Comparison of ENCODE assay signal across 8 cellular contexts in genomic region chr16:2753523-2754020, GRCh38. TPM values are rescaled to one million over a fixed set of nuclear protein-coding genes. Genes with fewer than 3 reads are reported as not detected.
DNase-seq lines count a peak whose midpoint lies in the region; ATAC-seq, FAIRE-seq and TF ChIP-seq lines count a peak whose summit lies in the region.

No MANE protein-coding gene starts in this region.

- POLR2A ChIA-PET in K562 (lab: Yijun Ruan, JAX): interaction anchor here (0.8 to 5.6 kb wide), 14 partner anchors 8 to 168 kb away, joined by 3 to 96 read pairs (median 6); partner anchors contain the start of genes ELOB and KCTD5

- no peak overlapping the region for H2AFZ ChIP-seq in K562 (ENCODE audit: low read depth, low read length)

- CTCF ChIA-PET in K562 (lab: Yijun Ruan, JAX; ENCODE audit: low intra/inter-chr PET ratio): interaction anchor here (0.6 kb wide), 1 partner anchor 24 kb away, joined by 4 read pairs; the partner anchor contains the start of gene ELOB

- H3K4me2 ChIP-seq in K562 (ENCODE audit: insufficient read depth, low read length): peak overlapping the region; percentile 84

- H3K79me2 ChIP-seq in K562 (ENCODE audit: control insufficient read depth, insufficient read depth, low read length): peaks cover 76% of the 10 kb centered on the region

- WGBS in heart right ventricle, 2 donors: 1 to 2% methylated on average over 17 of the region's 17 CpGs
- 1% methylated on average over 17 of the region's 17 CpGs for WGBS in K562 (ENCODE audit: insufficient coverage, low coverage, missing lambda C conversion rate)
- 0% methylated on average over 17 of the region's 17 CpGs for WGBS in right lobe of liver (ENCODE audit: insufficient coverage, low coverage, low lambda C conversion rate, missing lambda C conversion rate)
- 1 to 2% methylated on average over 17 of the region's 17 CpGs for WGBS in tibial nerve, 2 donors

- peak overlapping the region; percentile 68 to 94 (median 82) for H3K4me3 ChIP-seq in heart right ventricle
- peak overlapping the region; percentile 79 for H3K4me3 ChIP-seq in K562
- H3K4me3 ChIP-seq in right lobe of liver: peak overlapping the region; percentile 75 to 98 (median 95)
- peak overlapping the region; percentile 63 to 99 (median 80) for H3K4me3 ChIP-seq in tibial nerve

- TF ChIP-seq POLR2A in K562 (conservative IDR thresholded peaks at IDR 0.05) (no peak), right lobe of liver (IDR thresholded peaks at IDR 0.05) (no peak), tibial nerve (IDR thresholded peaks at IDR 0.05) (no peak)

- intact Hi-C loops in heart right ventricle (cut with DNase I): loop anchor here in 4 of 10 donors (1.0 to 2.0 kb wide), 4 partner anchors 21 to 24 kb away; partner anchors contain the start of gene ELOB (in 2 of the 4)
- intact Hi-C loops in left cardiac atrium (cut with DNase I): no loop called here
- intact Hi-C loops in K562 (cut with micrococcal nuclease): no loop called here
- intact Hi-C loops in right lobe of liver (cut with DNase I): no loop called here
- intact Hi-C loops in sciatic nerve (cut with DNase I): no loop called here

- TF ChIP-seq CTCF in heart right ventricle (IDR thresholded peaks at IDR 0.05): no peak
- no peak for TF ChIP-seq CTCF in K562 (IDR thresholded peaks at IDR 0.05 in 2 of 3, conservative IDR thresholded peaks at IDR 0.05 in 1 of 3; ENCODE audit: insufficient read depth in 2 of 3, low read depth in 1 of 3, low read length in 3 of 3)
- no peak for TF ChIP-seq CTCF in right lobe of liver (IDR thresholded peaks at IDR 0.05)
- no peak for TF ChIP-seq CTCF in tibial nerve (IDR thresholded peaks at IDR 0.05)

- no peak for TF ChIP-seq RAD21 in K562 (CRISPR knock-in tag; conservative IDR thresholded peaks at IDR 0.05 in 1 of 2, IDR thresholded peaks at IDR 0.05 in 1 of 2)

- no TSS peak for BruUV-seq in K562 (replicated peaks; lab: Mats Ljungman, UMichigan)

- in situ Hi-C loops in K562 (cut with MboI): no loop called here

- H3K9me1 ChIP-seq in K562 (ENCODE audit: control insufficient read depth, insufficient read depth, low read length): no peaks in the 10 kb centered on the region

- peak; percentile 15 for FAIRE-seq in K562 (lab: Jason Lieb, UNC)

- H3K36me3 ChIP-seq in heart right ventricle: peaks cover 0 to 25% (median 16%) of the 10 kb centered on the region in 9 donors
- H3K36me3 ChIP-seq in K562 (ENCODE audit: control insufficient read depth, insufficient read depth, low read length): peaks cover 63% of the 10 kb centered on the region
- H3K36me3 ChIP-seq in right lobe of liver: peaks cover 3 to 18% (median 12%) of the 10 kb centered on the region in 4 donors
- H3K36me3 ChIP-seq in tibial nerve: peaks cover 0 to 24% (median 3%) of the 10 kb centered on the region in 3 donors

- H3K9ac ChIP-seq in K562 (ENCODE audit: insufficient read depth in 1 of 2, low read depth in 2 of 2, low read length in 2 of 2): peak overlapping the region; percentile 94 to 100

- H3K27me3 ChIP-seq in heart right ventricle: no peaks in the 10 kb centered on the region
- H3K27me3 ChIP-seq in K562 (ENCODE audit: control insufficient read depth in 2 of 2, insufficient read depth in 2 of 2, low read length in 2 of 2): no peaks in the 10 kb centered on the region
- no peaks in the 10 kb centered on the region for H3K27me3 ChIP-seq in right lobe of liver
- H3K27me3 ChIP-seq in tibial nerve: no peaks in the 10 kb centered on the region

- ATAC-seq in heart right ventricle: no peak
- no peak for ATAC-seq in left cardiac atrium
- no peak for ATAC-seq in K562
- no peak for ATAC-seq in right lobe of liver
- ATAC-seq in sciatic nerve: no peak

- H3K27ac ChIP-seq in heart right ventricle (peak overlapping the region in 9 of 10 donors; percentile 94 to 100 (median 100)), K562 (ENCODE audit: extremely low read depth, low read depth, low read length) (peak overlapping the region; percentile 100), right lobe of liver (peak overlapping the region in 2 of 3 donors; percentile 99), tibial nerve (peak overlapping the region; percentile 98 to 100 (median 99))

- H3K4me1 ChIP-seq in heart right ventricle (peaks cover 13 to 57% (median 48%) of the 10 kb centered on the region in 9 donors), K562 (replicated peaks in 1 of 2; ENCODE audit: control insufficient read depth in 2 of 2, insufficient read depth in 2 of 2, low read length in 2 of 2) (peaks cover 21 to 25% of the 10 kb centered on the region in 2 experiments), right lobe of liver (peaks cover 0 to 32% (median 10%) of the 10 kb centered on the region in 4 donors), tibial nerve (peaks cover 0 to 62% (median 40%) of the 10 kb centered on the region in 4 donors)

- peaks cover 30% of the 10 kb centered on the region; the same call in 1 of the 2 replicates for H4K20me1 ChIP-seq in K562 (replicated peaks; ENCODE audit: control insufficient read depth, insufficient read depth, low read length)

- TF ChIP-seq EP300 in K562 (IDR thresholded peaks at IDR 0.05; ENCODE audit: low read length) (no peak), tibial nerve (IDR thresholded peaks at IDR 0.05) (no peak)

- DNase-seq in heart right ventricle: no peak
- DNase-seq in left cardiac atrium: no peak
- peak in 1 of 4 experiments; percentile 47 for DNase-seq in K562 (ENCODE audit: extremely low read depth in 1 of 4, low spot score in 3 of 4)
- DNase-seq in right lobe of liver: peak in 1 of 3 donors; percentile 41
- DNase-seq in tibial nerve (ENCODE audit: low spot score in 2 of 2): no peak
- no peak for DNase-seq in iPS-NIHi11 (ENCODE audit: low spot score)
- no peak for DNase-seq in sciatic nerve (ENCODE audit: low spot score)
- DNase-seq in NCI-H2171 treated with DMSO at 0.1 percent for 48 hours (lab: John Stamatoyannopoulos, UW): no peak

- H3K9me3 ChIP-seq in heart right ventricle: peaks cover 0 to 5% (median 0%) of the 10 kb centered on the region in 11 donors
- no peaks in the 10 kb centered on the region for H3K9me3 ChIP-seq in K562 (replicated peaks; ENCODE audit: control insufficient read depth, insufficient read depth, low read depth, low read length)
- H3K9me3 ChIP-seq in right lobe of liver: no peaks in the 10 kb centered on the region
- no peaks in the 10 kb centered on the region for H3K9me3 ChIP-seq in tibial nerve

RNA-seq across cellular contexts. Expression of gene SRRM2, which starts 1.1 kb away (rescaled TPM):
- total RNA-seq in heart right ventricle (100 to 1,000 TPM; 228 to 392 (median 261) TPM), left cardiac atrium (100 to 1,000 TPM; 266 to 321 TPM), K562 (2014; rRNA removed) (81.1 and 85.3 TPM in 2 replicates), K562 (2014; rRNA removed; fragmentation: Illumina TruSeq; extraction: Trizol) (79.2 and 79.9 TPM in 2 replicates), K562 (2015; rRNA removed; fragmentation: Illumina TruSeq; extraction: Trizol) (70.6 and 91.2 TPM in 2 replicates), K562 (2021) (413 and 466 TPM in 2 replicates), right lobe of liver (100 to 1,000 TPM; 111 to 419 (median 289) TPM), tibial nerve (1,000 to 10,000 TPM in 1 of 4 donors, 100 to 1,000 TPM in 3; 843 to 1,374 (median 886) TPM), sciatic nerve (931 TPM)
- polyA plus RNA-seq in heart right ventricle (1,000 to 10,000 TPM in 1 of 2 donors, 100 to 1,000 TPM in 1; 182 to 1,328 TPM), K562 (2011; rRNA removed) (82.5 and 179 TPM in 2 replicates), K562 (2014; fragmentation: Illumina TruSeq; extraction: Trizol) (517 and 558 TPM in 2 replicates), K562 (2014; fragmentation: Nextera tagmentation; extraction: Ambion mirVana) (10 to 100 TPM; 26.7 to 27.6 TPM), K562 (2014; rRNA removed) (463 and 563 TPM in 2 replicates)
- 1,596 and 1,670 TPM in 2 replicates for total RNA-seq in K562 (2011; cell fraction: chromatin; rRNA removed; ENCODE audit: low replicate concordance)
- total RNA-seq in K562 (2011; cell fraction: nucleolus; rRNA removed): 1,139 and 1,167 TPM in 2 replicates
- 1,487 and 2,488 TPM in 2 replicates for total RNA-seq in K562 (2011; cell fraction: nucleoplasm; rRNA removed)
- 102 and 119 TPM in 2 replicates for polyA plus RNA-seq in K562 (2011; cell fraction: cytosol; rRNA removed)
- 1,748 and 2,419 TPM in 2 replicates for polyA plus RNA-seq in K562 (2011; cell fraction: nucleus; rRNA removed)
- polyA plus RNA-seq in K562 (2012): 391 and 584 TPM in 2 replicates
- polyA minus RNA-seq in K562 (2011; rRNA and poly(A)+ RNA removed): 72.4 and 72.8 TPM in 2 replicates
- polyA minus RNA-seq in K562 (2011; cell fraction: cytosol; rRNA and poly(A)+ RNA removed): 155 and 244 TPM in 2 replicates
- polyA minus RNA-seq in K562 (2011; cell fraction: nucleus; rRNA and poly(A)+ RNA removed): 233 and 249 TPM in 2 replicates

RNA-seq across cellular contexts. Expression of gene ELOB, which starts 23.5 kb away (rescaled TPM):
- total RNA-seq in heart right ventricle (100 to 1,000 TPM; 248 to 373 (median 323) TPM), left cardiac atrium (100 to 1,000 TPM; 262 to 270 TPM), K562 (2014; rRNA removed) (285 and 395 TPM in 2 replicates), K562 (2014; rRNA removed; fragmentation: Illumina TruSeq; extraction: Trizol) (29.4 and 63.2 TPM in 2 replicates), K562 (2015; rRNA removed; fragmentation: Illumina TruSeq; extraction: Trizol) (219 and 223 TPM in 2 replicates), K562 (2021) (237 and 268 TPM in 2 replicates), right lobe of liver (100 to 1,000 TPM in 5 of 6 experiments, 10 to 100 TPM in 1; 97.5 to 521 (median 122) TPM), tibial nerve (100 to 1,000 TPM; 293 to 759 (median 513) TPM), sciatic nerve (228 TPM)
- polyA plus RNA-seq in heart right ventricle (1,000 to 10,000 TPM in 1 of 2 donors, 100 to 1,000 TPM in 1; 511 to 1,196 TPM), K562 (2011; rRNA removed) (206 and 220 TPM in 2 replicates), K562 (2014; fragmentation: Illumina TruSeq; extraction: Trizol) (180 and 344 TPM in 2 replicates), K562 (2014; fragmentation: Nextera tagmentation; extraction: Ambion mirVana) (100 to 1,000 TPM; 764 to 791 TPM), K562 (2014; rRNA removed) (298 and 313 TPM in 2 replicates)
- 7.2 and 24.7 TPM in 2 replicates for total RNA-seq in K562 (2011; cell fraction: chromatin; rRNA removed; ENCODE audit: low replicate concordance)
- 37.5 and 47.0 TPM in 2 replicates for total RNA-seq in K562 (2011; cell fraction: nucleolus; rRNA removed)
- 31.9 and 34.9 TPM in 2 replicates for total RNA-seq in K562 (2011; cell fraction: nucleoplasm; rRNA removed)
- 693 and 1,390 TPM in 2 replicates for polyA plus RNA-seq in K562 (2011; cell fraction: cytosol; rRNA removed)
- polyA plus RNA-seq in K562 (2011; cell fraction: nucleus; rRNA removed): 132 and 211 TPM in 2 replicates
- 297 and 487 TPM in 2 replicates for polyA plus RNA-seq in K562 (2012)
- 34.5 and 73.6 TPM in 2 replicates for polyA minus RNA-seq in K562 (2011; rRNA and poly(A)+ RNA removed)
- polyA minus RNA-seq in K562 (2011; cell fraction: cytosol; rRNA and poly(A)+ RNA removed): 64.8 and 95.8 TPM in 2 replicates
- polyA minus RNA-seq in K562 (2011; cell fraction: nucleus; rRNA and poly(A)+ RNA removed): 15.5 and 22.3 TPM in 2 replicates

RNA-seq across cellular contexts. Expression of gene PRSS27, which starts 33.5 kb away (rescaled TPM):
- under 1 TPM in 9 of 10 donors, not detected in 1; 0.11 to 0.75 (median 0.40) TPM for total RNA-seq in heart right ventricle
- under 1 TPM; 0.46 to 0.66 TPM for polyA plus RNA-seq in heart right ventricle
- under 1 TPM; 0.44 to 0.65 TPM for total RNA-seq in left cardiac atrium
- 0.83 and 2.0 TPM in 2 replicates for total RNA-seq in K562 (2011; cell fraction: chromatin; rRNA removed; ENCODE audit: low replicate concordance)
- total RNA-seq in K562 (2011; cell fraction: nucleolus; rRNA removed): 1.6 and 2.0 TPM in 2 replicates
- 1.4 and 1.5 TPM in 2 replicates for total RNA-seq in K562 (2011; cell fraction: nucleoplasm; rRNA removed)
- total RNA-seq in K562 (2014; rRNA removed): 0.09 and 0.29 TPM in 2 replicates
- not detected in 2 replicates for total RNA-seq in K562 (2014; rRNA removed; fragmentation: Illumina TruSeq; extraction: Trizol)
- total RNA-seq in K562 (2015; rRNA removed; fragmentation: Illumina TruSeq; extraction: Trizol): 0.15 and 0.18 TPM in 2 replicates
- total RNA-seq in K562 (2021): 0.16 and 0.20 TPM in 2 replicates
- polyA plus RNA-seq in K562 (2011; rRNA removed): 0.20 TPM in 2 replicates
- 0.19 and 0.86 TPM in 2 replicates for polyA plus RNA-seq in K562 (2011; cell fraction: cytosol; rRNA removed)
- 0.65 and 0.77 TPM in 2 replicates for polyA plus RNA-seq in K562 (2011; cell fraction: nucleus; rRNA removed)
- 0.26 and 1.3 TPM in 2 replicates for polyA plus RNA-seq in K562 (2012)
- 0.11 TPM in 1 of 2 replicates, not detected in the other for polyA plus RNA-seq in K562 (2014; fragmentation: Illumina TruSeq; extraction: Trizol)
- not detected for polyA plus RNA-seq in K562 (2014; fragmentation: Nextera tagmentation; extraction: Ambion mirVana)
- polyA plus RNA-seq in K562 (2014; rRNA removed): 0.22 TPM in 1 of 2 replicates, not detected in the other
- 0.07 and 0.15 TPM in 2 replicates for polyA minus RNA-seq in K562 (2011; rRNA and poly(A)+ RNA removed)
- polyA minus RNA-seq in K562 (2011; cell fraction: cytosol; rRNA and poly(A)+ RNA removed): not detected in 2 replicates
- 0.44 and 0.67 TPM in 2 replicates for polyA minus RNA-seq in K562 (2011; cell fraction: nucleus; rRNA and poly(A)+ RNA removed)
- under 1 TPM in 4 of 6 experiments, not detected in 2; 0.13 to 0.98 (median 0.49) TPM for total RNA-seq in right lobe of liver
- total RNA-seq in tibial nerve: 1 to 10 TPM; 1.3 to 4.2 (median 2.4) TPM
- 2.1 TPM for total RNA-seq in sciatic nerve

RNA-seq across cellular contexts. Expression of gene PRSS33, which starts 33.8 kb away (rescaled TPM):
- total RNA-seq in heart right ventricle (under 1 TPM in 1 of 10 donors, not detected in 9; 0.60 TPM), left cardiac atrium (not detected), K562 (2014; rRNA removed) (not detected in 2 replicates), K562 (2014; rRNA removed; fragmentation: Illumina TruSeq; extraction: Trizol) (not detected in 2 replicates), K562 (2015; rRNA removed; fragmentation: Illumina TruSeq; extraction: Trizol) (not detected in 2 replicates), K562 (2021) (not detected in 2 replicates), right lobe of liver (not detected), tibial nerve (not detected), sciatic nerve (not detected)
- polyA plus RNA-seq in heart right ventricle (not detected), K562 (2011; rRNA removed) (not detected in 2 replicates), K562 (2014; fragmentation: Illumina TruSeq; extraction: Trizol) (not detected in 2 replicates), K562 (2014; fragmentation: Nextera tagmentation; extraction: Ambion mirVana) (not detected), K562 (2014; rRNA removed) (not detected in 2 replicates)
- not detected in 2 replicates for total RNA-seq in K562 (2011; cell fraction: chromatin; rRNA removed; ENCODE audit: low replicate concordance)
- not detected in 2 replicates for total RNA-seq in K562 (2011; cell fraction: nucleolus; rRNA removed)
- not detected in 2 replicates for total RNA-seq in K562 (2011; cell fraction: nucleoplasm; rRNA removed)
- polyA plus RNA-seq in K562 (2011; cell fraction: cytosol; rRNA removed): not detected in 2 replicates
- not detected in 2 replicates for polyA plus RNA-seq in K562 (2011; cell fraction: nucleus; rRNA removed)
- polyA plus RNA-seq in K562 (2012): 0.06 TPM in 1 of 2 replicates, not detected in the other
- not detected in 2 replicates for polyA minus RNA-seq in K562 (2011; rRNA and poly(A)+ RNA removed)
- not detected in 2 replicates for polyA minus RNA-seq in K562 (2011; cell fraction: cytosol; rRNA and poly(A)+ RNA removed)
- not detected in 2 replicates for polyA minus RNA-seq in K562 (2011; cell fraction: nucleus; rRNA and poly(A)+ RNA removed)

RNA-seq across cellular contexts. Expression of gene PRSS41, which starts 44.7 kb away (rescaled TPM):
- total RNA-seq in heart right ventricle (not detected), left cardiac atrium (not detected), K562 (2014; rRNA removed) (not detected in 2 replicates), K562 (2014; rRNA removed; fragmentation: Illumina TruSeq; extraction: Trizol) (not detected in 2 replicates), K562 (2015; rRNA removed; fragmentation: Illumina TruSeq; extraction: Trizol) (not detected in 2 replicates), K562 (2021) (not detected in 2 replicates), right lobe of liver (not detected), tibial nerve (not detected), sciatic nerve (not detected)
- polyA plus RNA-seq in heart right ventricle (not detected), K562 (2011; rRNA removed) (not detected in 2 replicates), K562 (2014; fragmentation: Illumina TruSeq; extraction: Trizol) (not detected in 2 replicates), K562 (2014; fragmentation: Nextera tagmentation; extraction: Ambion mirVana) (not detected), K562 (2014; rRNA removed) (not detected in 2 replicates)
- total RNA-seq in K562 (2011; cell fraction: chromatin; rRNA removed; ENCODE audit: low replicate concordance): not detected in 2 replicates
- not detected in 2 replicates for total RNA-seq in K562 (2011; cell fraction: nucleolus; rRNA removed)
- total RNA-seq in K562 (2011; cell fraction: nucleoplasm; rRNA removed): not detected in 2 replicates
- not detected in 2 replicates for polyA plus RNA-seq in K562 (2011; cell fraction: cytosol; rRNA removed)
- polyA plus RNA-seq in K562 (2011; cell fraction: nucleus; rRNA removed): not detected in 2 replicates
- polyA plus RNA-seq in K562 (2012): not detected in 2 replicates
- polyA minus RNA-seq in K562 (2011; rRNA and poly(A)+ RNA removed): 0.18 TPM in 1 of 2 replicates, not detected in the other
- not detected in 2 replicates for polyA minus RNA-seq in K562 (2011; cell fraction: cytosol; rRNA and poly(A)+ RNA removed)
- polyA minus RNA-seq in K562 (2011; cell fraction: nucleus; rRNA and poly(A)+ RNA removed): not detected in 2 replicates
